Comparison of ENCODE assay signal across 18 cellular contexts in genomic region chr1:191588905-191589304, GRCh38.
DNase-seq lines count a peak whose midpoint lies in the region; ATAC-seq and TF ChIP-seq lines count a peak whose summit lies in the region.
"Had no signal": no experiment of that assay in that cellular context is flagged by ENCODE, and none has a peak within 500 bp of the region (broad histone marks: within the 10 kb centered on the region; RNA-seq: fewer than 3 reads in every experiment).

No MANE protein-coding gene starts in this region.

- H4K20me1 ChIP-seq in DND-41 (ENCODE audit: insufficient read depth, low read length), result no peaks in the 10 kb centered on the region
- no peaks in the 10 kb centered on the region for H4K20me1 ChIP-seq in H9 (ENCODE audit: control insufficient read depth, insufficient read depth, insufficient read length)

- ATAC-seq in DND-41 (ENCODE audit: insufficient read depth, low read depth) (no peak), WTC11 (peak; percentile 52), mucosa of descending colon (no peak)
- ATAC-seq: A549 had no signal

- H2BK12ac ChIP-seq in H9 (ENCODE audit: insufficient read length, low read depth, low read length), result no peak overlapping the region

- H3K4me3 Mint-ChIP-seq in H9, result no peak overlapping the region
- no peak overlapping the region for H3K4me3 Mint-ChIP-seq in WTC11
- no peak overlapping the region for H3K4me3 Mint-ChIP-seq in mesothelial cell of epicardium
- H3K4me3 Mint-ChIP-seq: CD4-positive, alpha-beta T cell had no signal

- CTCF ChIA-PET in WTC11 (lab: Charles Lee), result no interaction called here

- H3K14ac ChIP-seq in H9 (ENCODE audit: insufficient read depth, low read length), result no peak overlapping the region

- no peak for TF ChIP-seq CTCF in DND-41 (IDR thresholded peaks at IDR 0.05; ENCODE audit: borderline replicate concordance, extremely low read depth, low read length, poor library complexity, severe bottlenecking)
- TF ChIP-seq CTCF in H9 (conservative IDR thresholded peaks at IDR 0.05), result no peak
- TF ChIP-seq CTCF in WTC11 (IDR thresholded peaks at IDR 0.05), result no peak
- TF ChIP-seq CTCF in mesothelial cell of epicardium (IDR thresholded peaks at IDR 0.05; ENCODE audit: unreplicated experiment), result no peak
- no peak for TF ChIP-seq CTCF in mucosa of descending colon (IDR thresholded peaks at IDR 0.05)
- TF ChIP-seq CTCF in spleen (IDR thresholded peaks at IDR 0.05 in 8 of 11, conservative IDR thresholded peaks at IDR 0.05 in 3 of 11), result no peak

- no peak for TF ChIP-seq POLR2A in spleen (IDR thresholded peaks at IDR 0.05)

- H2BK5ac ChIP-seq in H9 (ENCODE audit: insufficient read length, low read length), result no peak overlapping the region

- peak overlapping the region in 2 of 3 experiments; percentile 19 to 80; a peak in 3 of 7 replicates for H3K27ac Mint-ChIP-seq in H9
- H3K27ac Mint-ChIP-seq in WTC11, result no peak overlapping the region
- H3K27ac Mint-ChIP-seq in mesothelial cell of epicardium, result peak overlapping the region; percentile 12
- H3K27ac Mint-ChIP-seq: CD4-positive, alpha-beta T cell had no signal

- H2AFZ ChIP-seq in DND-41 (ENCODE audit: low read depth, low read length) (peak overlapping the region; percentile 39; the same call in 1 of the 2 replicates), H9 (ENCODE audit: low read length) (no peak overlapping the region)

- H3K4ac ChIP-seq in H9 (ENCODE audit: low read depth, low read length), result no peak overlapping the region

- no peak overlapping the region for H3K56ac ChIP-seq in H9 (ENCODE audit: insufficient read length, low read depth, low read length)

- intact Hi-C loops in mucosa of descending colon (cut with DNase I, micrococcal nuclease), result no loop called here
- intact Hi-C loops in spleen (cut with DNase I; ENCODE audit: low total_unique reads), result no loop called here

- H3T11ph ChIP-seq in H9 (ENCODE audit: low read length), result no peak overlapping the region

- no peak overlapping the region for H3K9ac ChIP-seq in DND-41 (ENCODE audit: low read depth, low read length)
- H3K9ac ChIP-seq in H9 (ENCODE audit: extremely low read depth, insufficient read length, low read length), result no peak overlapping the region

- WGBS in H9 (ENCODE audit: extremely low coverage, insufficient read length, low lambda C conversion rate), result no CpG with 5 or more reads among the region's 1 CpG
- 68 to 83% (median 76%) methylated on average over 1 of the region's 1 CpG for WGBS in spleen, 5 donors

- H3K4me3 ChIP-seq in DND-41 (ENCODE audit: low read depth in 1 of 2, low read length in 2 of 2) (no peak overlapping the region), mucosa of descending colon (no peak overlapping the region), spleen (no peak overlapping the region)
- H3K4me3 ChIP-seq: A549, HAP-1 had no signal

- no peak overlapping the region for H2BK20ac ChIP-seq in H9 (ENCODE audit: low read depth, low read length, poor library complexity, severe bottlenecking)

- H3K9me3 ChIP-seq in DND-41 (ENCODE audit: insufficient read depth, low read length, severe bottlenecking) (no peaks in the 10 kb centered on the region), H9 (ENCODE audit: control insufficient read depth, low read depth, low read length) (no peaks in the 10 kb centered on the region), mucosa of descending colon (no peaks in the 10 kb centered on the region), spleen (no peaks in the 10 kb centered on the region)
- H3K9me3 ChIP-seq: A549, Caco-2, HAP-1 had no signal

- no peak overlapping the region for H4K8ac ChIP-seq in H9 (replicated peaks; ENCODE audit: insufficient read length, low read depth, low read length)

- H3K27me3 ChIP-seq in DND-41 (ENCODE audit: insufficient read depth, low read length, poor library complexity) (no peaks in the 10 kb centered on the region), H9 (ENCODE audit: insufficient read depth, low read length) (no peaks in the 10 kb centered on the region), spleen (replicated peaks in 1 of 7) (no peaks in the 10 kb centered on the region)

- H3K18ac ChIP-seq in H9 (ENCODE audit: insufficient read length, low read depth, low read length), result no peak overlapping the region

- POLR2A ChIA-PET in WTC11 (lab: Charles Lee), result no interaction called here

- no peaks in the 10 kb centered on the region for H3K36me3 ChIP-seq in DND-41 (ENCODE audit: insufficient read depth, low read length)
- no peaks in the 10 kb centered on the region for H3K36me3 ChIP-seq in mucosa of descending colon (ENCODE audit: low read depth)
- H3K36me3 ChIP-seq in spleen, result no peaks in the 10 kb centered on the region
- H3K36me3 ChIP-seq: HAP-1 had no signal

- no peak overlapping the region for H4K91ac ChIP-seq in H9 (ENCODE audit: insufficient read length, low read depth, low read length)

- H2BK120ac ChIP-seq in H9 (ENCODE audit: low read depth, low read length, poor library complexity, severe bottlenecking), result no peak overlapping the region

- H3K4me1 ChIP-seq in DND-41 (ENCODE audit: insufficient read depth, low read length) (peaks cover 31% of the 10 kb centered on the region), H9 (ENCODE audit: insufficient read depth, low read length) (no peaks in the 10 kb centered on the region; the same call in 1 of the 2 replicates), mucosa of descending colon (ENCODE audit: low read depth) (no peaks in the 10 kb centered on the region), spleen (no peaks in the 10 kb centered on the region)
- H3K4me1 ChIP-seq: A549, Caco-2 had no signal

- H3K79me2 ChIP-seq in DND-41 (ENCODE audit: insufficient read depth, low read length) (no peaks in the 10 kb centered on the region), H9 (ENCODE audit: insufficient read depth, low read length) (no peaks in the 10 kb centered on the region)

- DNase-seq in DND-41 (no peak), H9 (no peak), WTC11 (ENCODE audit: low spot score) (no peak), mesothelial cell of epicardium (ENCODE audit: low spot score in 2 of 2, unreplicated experiment in 2 of 2) (no peak), mucosa of descending colon (no peak), spleen (no peak)
- no peak for DNase-seq in stimulated activated CD4-positive, alpha-beta T cell treated with anti-CD3 and anti-CD28 coated beads, Interleukin-4, amount 100 ng/mL, for 4 hours
- DNase-seq: AML-193; Caco-2; CD4-positive, alpha-beta T cell; GDM1; GOT3; KBM-7 had no signal

- H3K9me3 Mint-ChIP-seq in H9 (no peaks in the 10 kb centered on the region), WTC11 (peaks cover 7% of the 10 kb centered on the region; the same call in 1 of the 2 replicates), mesothelial cell of epicardium (peaks cover 6% of the 10 kb centered on the region)

- H3K27ac ChIP-seq in DND-41 (ENCODE audit: low read length), result no peak overlapping the region
- no peak overlapping the region for H3K27ac ChIP-seq in H9 (ENCODE audit: insufficient read length, low read depth, low read length)
- no peak overlapping the region for H3K27ac ChIP-seq in spleen
- H3K27ac ChIP-seq: 22Rv1, A549, C4-2B, HL-60 had no signal

- peaks cover 0 to 3% of the 10 kb centered on the region in 2 experiments; a peak in 1 of 4 replicates for H3K4me1 Mint-ChIP-seq in H9
- peaks cover 27% of the 10 kb centered on the region for H3K4me1 Mint-ChIP-seq in WTC11
- peaks cover 17% of the 10 kb centered on the region for H3K4me1 Mint-ChIP-seq in mesothelial cell of epicardium

- no peak overlapping the region for H3K23ac ChIP-seq in H9 (ENCODE audit: insufficient read length, low read depth, low read length)

- H3K36me3 Mint-ChIP-seq in H9 (ENCODE audit: insufficient read depth in 1 of 3, low read depth in 3 of 3), result no peaks in the 10 kb centered on the region; a peak in 1 of 7 replicates
- H3K36me3 Mint-ChIP-seq in WTC11, result no peaks in the 10 kb centered on the region
- H3K36me3 Mint-ChIP-seq in mesothelial cell of epicardium, result no peaks in the 10 kb centered on the region

- H4K5ac ChIP-seq in H9 (ENCODE audit: insufficient read length, low read depth, low read length), result no peak overlapping the region

- no peak overlapping the region for H2BK15ac ChIP-seq in H9 (ENCODE audit: low read depth, low read length)

- H3K4me2 ChIP-seq in DND-41 (ENCODE audit: insufficient read depth, low read length) (no peak overlapping the region), H9 (ENCODE audit: insufficient read depth, insufficient read length, low read length) (no peak overlapping the region)
- H3K4me2 ChIP-seq: A549 had no signal

- H3K27me3 Mint-ChIP-seq in H9 (ENCODE audit: low read depth) (no peaks in the 10 kb centered on the region), WTC11 (ENCODE audit: low read depth) (no peaks in the 10 kb centered on the region), mesothelial cell of epicardium (ENCODE audit: low read depth) (no peaks in the 10 kb centered on the region)
- H3K27me3 Mint-ChIP-seq: CD4-positive, alpha-beta T cell had no signal

- no peaks in the 10 kb centered on the region for H3K79me1 ChIP-seq in H9 (ENCODE audit: insufficient read depth, low read depth, low read length, poor library complexity, severe bottlenecking)

- H3K23me2 ChIP-seq in H9 (ENCODE audit: insufficient read length, low read depth, low read length, poor library complexity, severe bottlenecking), result no peaks in the 10 kb centered on the region

- no peak overlapping the region for H2AK5ac ChIP-seq in H9 (ENCODE audit: insufficient read length, low read length)

TF ChIP-seq in WTC11, 78 proteins besides CTCF, POLR2A, EP300 and RAD21 (continues in another document):
- TF ChIP-seq ZNF263 (CRISPR knock-in tag; IDR thresholded peaks at IDR 0.05; ENCODE audit: low read depth) (no peak), NR2C2 (CRISPR knock-in tag; IDR thresholded peaks at IDR 0.05) (no peak), ZBTB43 (CRISPR knock-in tag; IDR thresholded peaks at IDR 0.05) (no peak)
- TF ChIP-seq, protein P1, sequence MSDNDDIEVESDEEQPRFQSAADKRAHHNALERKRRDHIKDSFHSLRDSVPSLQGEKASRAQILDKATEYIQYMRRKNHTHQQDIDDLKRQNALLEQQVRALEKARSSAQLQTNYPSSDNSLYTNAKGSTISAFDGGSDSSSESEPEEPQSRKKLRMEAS (CRISPR knock-in tag; IDR thresholded peaks at IDR 0.05), result no peak
